ENCODE assay signal across 8 cellular contexts in genomic region chr15:21730427-21731405, GRCh38.
DNase-seq lines count a peak whose midpoint lies in the region; ATAC-seq, FAIRE-seq and TF ChIP-seq lines count a peak whose summit lies in the region.
"Not testable (repeated sequence)": the region's sequence is repeated elsewhere in the genome, so short reads cannot be mapped to it uniquely, and the experiment has no call there.

No MANE protein-coding gene starts in this region.

- not testable (repeated sequence) for H3K27me3 ChIP-seq in CD8-positive, alpha-beta T cell (ENCODE audit: insufficient read depth, low read length); K562 (ENCODE audit: control insufficient read depth in 2 of 2, insufficient read depth in 2 of 2, low read length in 2 of 2)

- H3K79me2 ChIP-seq in K562 (ENCODE audit: control insufficient read depth, insufficient read depth, low read length) = not testable (repeated sequence)

- not testable (repeated sequence) for TF ChIP-seq CTCF in CD8-positive, alpha-beta T cell (IDR thresholded peaks at IDR 0.05); K562 (IDR thresholded peaks at IDR 0.05 in 2 of 3, conservative IDR thresholded peaks at IDR 0.05 in 1 of 3; ENCODE audit: insufficient read depth in 2 of 3, low read depth in 1 of 3, low read length in 3 of 3)

- H3K9ac ChIP-seq in K562 (ENCODE audit: insufficient read depth in 1 of 2, low read depth in 2 of 2, low read length in 2 of 2) = not testable (repeated sequence)

- H3K4me2 ChIP-seq in K562 (ENCODE audit: insufficient read depth, low read length) = not testable (repeated sequence)

- H2AFZ ChIP-seq in K562 (ENCODE audit: low read depth, low read length) = not testable (repeated sequence)

- not testable (repeated sequence) for H3K4me1 Mint-ChIP-seq in CD8-positive, alpha-beta T cell (ENCODE audit: low read depth); naive B cell

- H3K9me3 ChIP-seq in CD8-positive, alpha-beta T cell (ENCODE audit: low read length); K562 (replicated peaks; ENCODE audit: control insufficient read depth, insufficient read depth, low read depth, low read length): not testable (repeated sequence)

- not testable (repeated sequence) for H3K9me1 ChIP-seq in K562 (ENCODE audit: control insufficient read depth, insufficient read depth, low read length)

- POLR2A ChIA-PET in CD8-positive, alpha-beta T cell (lab: Charles Lee); K562 (lab: Yijun Ruan, JAX): not testable (repeated sequence)

- not testable (repeated sequence) for DNase-seq in CD8-positive, alpha-beta T cell; K562 (ENCODE audit: extremely low read depth in 1 of 4, low spot score in 3 of 4); naive B cell

- CTCF ChIA-PET in CD8-positive, alpha-beta T cell (lab: Charles Lee); K562 (lab: Yijun Ruan, JAX; ENCODE audit: low intra/inter-chr PET ratio): not testable (repeated sequence)

- not testable (repeated sequence) for FAIRE-seq in K562 (lab: Jason Lieb, UNC)

- not testable (repeated sequence) for H3K36me3 ChIP-seq in CD8-positive, alpha-beta T cell (ENCODE audit: insufficient read depth, low read length); K562 (ENCODE audit: control insufficient read depth, insufficient read depth, low read length)

- intact Hi-C loops in CD8-positive, alpha-beta T cell (cut with DNase I, micrococcal nuclease); K562 (cut with micrococcal nuclease): not testable (repeated sequence)

- not testable (repeated sequence) for H4K20me1 ChIP-seq in K562 (replicated peaks; ENCODE audit: control insufficient read depth, insufficient read depth, low read length)

- in situ Hi-C loops in K562 (cut with MboI) = loop anchor here (25.0 kb wide), 2 partner anchors 468 to 1068 kb away; no protein-coding TSS in a partner anchor

- not testable (repeated sequence) for BruUV-seq in K562 (replicated peaks; lab: Mats Ljungman, UMichigan)

- H3K27ac ChIP-seq in CD8-positive, alpha-beta T cell (ENCODE audit: low read depth, low read length); K562 (ENCODE audit: extremely low read depth, low read depth, low read length): not testable (repeated sequence)

- H3K9me3 Mint-ChIP-seq in CD8-positive, alpha-beta T cell; naive B cell: not testable (repeated sequence)

- H3K4me1 ChIP-seq in CD8-positive, alpha-beta T cell (ENCODE audit: insufficient read depth, low read length); K562 (replicated peaks in 1 of 2; ENCODE audit: control insufficient read depth in 2 of 2, insufficient read depth in 2 of 2, low read length in 2 of 2): not testable (repeated sequence)

- H3K4me3 ChIP-seq in CD8-positive, alpha-beta T cell (ENCODE audit: low read depth, low read length); K562: not testable (repeated sequence)

- WGBS in K562 (ENCODE audit: insufficient coverage, low coverage, missing lambda C conversion rate) = no CpG with 5 or more reads among the region's 19 CpGs

- not testable (repeated sequence) for TF ChIP-seq POLR2A in K562 (conservative IDR thresholded peaks at IDR 0.05)

- TF ChIP-seq RAD21 in K562 (CRISPR knock-in tag; conservative IDR thresholded peaks at IDR 0.05 in 1 of 2, IDR thresholded peaks at IDR 0.05 in 1 of 2) = not testable (repeated sequence)

- TF ChIP-seq EP300 in K562 (IDR thresholded peaks at IDR 0.05; ENCODE audit: low read length) = not testable (repeated sequence)

- H3K27ac Mint-ChIP-seq in CD8-positive, alpha-beta T cell; naive B cell: not testable (repeated sequence)

- not testable (repeated sequence) for H3K36me3 Mint-ChIP-seq in CD8-positive, alpha-beta T cell; naive B cell

- H3K27me3 Mint-ChIP-seq in CD8-positive, alpha-beta T cell (ENCODE audit: low read depth); naive B cell: not testable (repeated sequence)

- ATAC-seq in CD8-positive, alpha-beta T cell = peak; percentile 75
- ATAC-seq in GM19025 (IDR thresholded peaks at IDR 0.05; ENCODE audit: low read depth, unreplicated experiment) (peak; percentile 62), GM21447 (IDR thresholded peaks at IDR 0.05; ENCODE audit: unreplicated experiment) (peak; percentile 71), HG02763 (IDR thresholded peaks at IDR 0.05; ENCODE audit: unreplicated experiment) (peak; percentile 83), HG03103 (IDR thresholded peaks at IDR 0.05; ENCODE audit: low read depth, unreplicated experiment) (peak; percentile 54), HG03565 (IDR thresholded peaks at IDR 0.05; ENCODE audit: unreplicated experiment) (peak; percentile 56), K562 (peak; percentile 99), naive B cell (ENCODE audit: low read depth in 2 of 2) (peak; percentile 81)

- not testable (repeated sequence) for H3K4me3 Mint-ChIP-seq in CD8-positive, alpha-beta T cell; naive B cell
